In genomic region chr12:65593206-65593833, GRCh38 we compare ENCODE assay signal across 3 cellular contexts.
TF ChIP-seq lines count a peak whose summit lies in the region.

No MANE protein-coding gene starts in this region.

TF ChIP-seq in SK-N-SH, 30 proteins besides CTCF, POLR2A, EP300 and RAD21:
- TF ChIP-seq GATA2 (CRISPR knock-in tag; IDR thresholded peaks at IDR 0.05) (no peak), FOXM1 (IDR thresholded peaks at IDR 0.05; ENCODE audit: low read depth) (no peak), SIN3A (IDR thresholded peaks at IDR 0.05; ENCODE audit: borderline replicate concordance, low read depth, low read length) (no peak), NFIC (IDR thresholded peaks at IDR 0.05; ENCODE audit: borderline replicate concordance) (no peak), POLR2AphosphoS5 (IDR thresholded peaks at IDR 0.05; ENCODE audit: low read depth, low read length) (0 out of 2 replicates have a peak, but pooled peaks have one; percentile 10)

TF ChIP-seq in SK-N-SH treated with all-trans-retinoic acid at 6 μM for 48 hours, 23 proteins besides CTCF, POLR2A, EP300 and RAD21:
- no peak for TF ChIP-seq TOX (CRISPR knock-in tag; IDR thresholded peaks at IDR 0.05; ENCODE audit: borderline replicate concordance)
- no peak for TF ChIP-seq PPARA (CRISPR knock-in tag; IDR thresholded peaks at IDR 0.05; ENCODE audit: borderline replicate concordance)
- no peak for TF ChIP-seq CREB5 (CRISPR knock-in tag; IDR thresholded peaks at IDR 0.05; ENCODE audit: low read depth)
- no peak for TF ChIP-seq SNAI2 (CRISPR knock-in tag; IDR thresholded peaks at IDR 0.05)
- TF ChIP-seq RARB (CRISPR knock-in tag; IDR thresholded peaks at IDR 0.05): no peak
- no peak for TF ChIP-seq ZC3H10 (CRISPR knock-in tag; IDR thresholded peaks at IDR 0.05)
- TF ChIP-seq CSRNP3 (CRISPR knock-in tag; IDR thresholded peaks at IDR 0.05): no peak
- no peak for TF ChIP-seq ZFP30 (CRISPR knock-in tag; IDR thresholded peaks at IDR 0.05)
- no peak for TF ChIP-seq TSHZ2 (CRISPR knock-in tag; IDR thresholded peaks at IDR 0.05)
- TF ChIP-seq ESRRG (CRISPR knock-in tag; IDR thresholded peaks at IDR 0.05): no peak
- no peak for TF ChIP-seq ARNTL (CRISPR knock-in tag; IDR thresholded peaks at IDR 0.05; ENCODE audit: borderline replicate concordance, low read depth)
- TF ChIP-seq, protein P1, sequence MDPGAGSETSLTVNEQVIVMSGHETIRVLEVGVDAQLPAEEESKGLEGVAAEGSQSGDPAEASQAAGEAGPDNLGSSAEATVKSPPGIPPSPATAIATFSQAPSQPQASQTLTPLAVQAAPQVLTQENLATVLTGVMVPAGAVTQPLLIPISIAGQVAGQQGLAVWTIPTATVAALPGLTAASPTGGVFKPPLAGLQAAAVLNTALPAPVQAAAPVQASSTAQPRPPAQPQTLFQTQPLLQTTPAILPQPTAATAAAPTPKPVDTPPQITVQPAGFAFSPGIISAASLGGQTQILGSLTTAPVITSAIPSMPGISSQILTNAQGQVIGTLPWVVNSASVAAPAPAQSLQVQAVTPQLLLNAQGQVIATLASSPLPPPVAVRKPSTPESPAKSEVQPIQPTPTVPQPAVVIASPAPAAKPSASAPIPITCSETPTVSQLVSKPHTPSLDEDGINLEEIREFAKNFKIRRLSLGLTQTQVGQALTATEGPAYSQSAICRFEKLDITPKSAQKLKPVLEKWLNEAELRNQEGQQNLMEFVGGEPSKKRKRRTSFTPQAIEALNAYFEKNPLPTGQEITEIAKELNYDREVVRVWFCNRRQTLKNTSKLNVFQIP (CRISPR knock-in tag; IDR thresholded peaks at IDR 0.05; ENCODE audit: borderline replicate concordance, low read depth): no peak
- no peak for TF ChIP-seq ZNF70 (CRISPR knock-in tag; IDR thresholded peaks at IDR 0.05)
- no peak for TF ChIP-seq GLIS3 (CRISPR knock-in tag; IDR thresholded peaks at IDR 0.05)
- TF ChIP-seq PATZ1 (CRISPR knock-in tag; IDR thresholded peaks at IDR 0.05; ENCODE audit: borderline replicate concordance): no peak
- TF ChIP-seq ZNF8 (CRISPR knock-in tag; IDR thresholded peaks at IDR 0.05): no peak
- no peak for TF ChIP-seq OSR1 (CRISPR knock-in tag; IDR thresholded peaks at IDR 0.05)
- TF ChIP-seq TCF4 (CRISPR knock-in tag; IDR thresholded peaks at IDR 0.05; ENCODE audit: borderline replicate concordance): no peak
- TF ChIP-seq ZNF565 (CRISPR knock-in tag; conservative IDR thresholded peaks at IDR 0.05; ENCODE audit: low read depth): no peak

TF ChIP-seq in H1, 55 proteins besides CTCF, POLR2A, EP300 and RAD21:
- TF ChIP-seq CTBP2 (IDR thresholded peaks at IDR 0.05; ENCODE audit: borderline replicate concordance, insufficient read depth, insufficient read length, low read length) (no peak), KDM5A (IDR thresholded peaks at IDR 0.05; ENCODE audit: low read length) (no peak), SRF (IDR thresholded peaks at IDR 0.05; ENCODE audit: low read depth, low read length) (no peak), ASH2L (IDR thresholded peaks at IDR 0.05; ENCODE audit: low read length) (no peak), PHF8 (conservative IDR thresholded peaks at IDR 0.05; ENCODE audit: low read depth, low read length) (no peak), ATF3 (IDR thresholded peaks at IDR 0.05; ENCODE audit: insufficient read depth, low read depth, low read length) (no peak), JUND (IDR thresholded peaks at IDR 0.05; ENCODE audit: low read length) (no peak), NRF1 (IDR thresholded peaks at IDR 0.05; ENCODE audit: low read depth, low read length) (no peak), SP2 (IDR thresholded peaks at IDR 0.05; ENCODE audit: low read length) (no peak), EGR1 (IDR thresholded peaks at IDR 0.05; ENCODE audit: borderline replicate concordance, low read depth, low read length) (no peak), BACH1 (IDR thresholded peaks at IDR 0.05; ENCODE audit: low read length) (no peak), MAFK (IDR thresholded peaks at IDR 0.05; ENCODE audit: low read depth, low read length) (no peak), KDM4A (IDR thresholded peaks at IDR 0.05; ENCODE audit: low read depth, low read length, severe bottlenecking) (no peak), CHD1 (IDR thresholded peaks at IDR 0.05; ENCODE audit: low read depth, low read length) (no peak), JUN (IDR thresholded peaks at IDR 0.05; ENCODE audit: low read depth, low read length) (no peak), HDAC2 (IDR thresholded peaks at IDR 0.05; ENCODE audit: borderline replicate concordance in 1 of 2, low read depth in 2 of 2, low read length in 2 of 2) (no peak), SAP30 (IDR thresholded peaks at IDR 0.05; ENCODE audit: insufficient read depth, insufficient replicate concordance, low read length) (no peak), TEAD4 (IDR thresholded peaks at IDR 0.05; ENCODE audit: low read depth, low read length) (no peak)
- TF ChIP-seq, protein P2, sequence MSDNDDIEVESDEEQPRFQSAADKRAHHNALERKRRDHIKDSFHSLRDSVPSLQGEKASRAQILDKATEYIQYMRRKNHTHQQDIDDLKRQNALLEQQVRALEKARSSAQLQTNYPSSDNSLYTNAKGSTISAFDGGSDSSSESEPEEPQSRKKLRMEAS (IDR thresholded peaks at IDR 0.05): no peak
